Comparison of ENCODE assay signal across 14 cellular contexts in the genomic region with DNA sequence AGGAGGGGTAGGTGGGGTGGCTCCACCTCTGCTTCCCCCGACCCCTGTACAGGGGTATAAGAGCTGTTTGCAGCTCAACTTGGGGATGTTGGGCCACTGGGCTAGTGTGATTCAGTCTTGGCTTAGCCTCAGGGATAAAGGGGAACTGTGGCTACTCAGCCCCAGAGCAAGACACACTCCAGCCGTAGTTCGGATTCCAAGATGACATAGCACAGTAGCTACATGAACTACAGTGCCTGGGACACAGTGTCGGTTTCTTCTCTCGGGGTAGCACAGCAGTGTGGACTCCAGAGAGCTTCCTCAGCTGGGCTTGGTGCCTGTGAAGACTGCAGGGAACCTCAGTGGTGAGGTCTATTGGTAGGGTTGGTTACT.
"Had no signal": no experiment of that assay in that cellular context is flagged by ENCODE, and none has a peak within 500 bp of the region (broad histone marks: within the 10 kb centered on the region; RNA-seq: fewer than 3 reads in every experiment).

No MANE protein-coding gene starts in this region.

- H3K9me3 ChIP-seq: ascending aorta, esophagus squamous epithelium, heart left ventricle, testis had no signal

- H3K27me3 Mint-ChIP-seq: activated CD4-positive, alpha-beta memory T cell treated with anti-CD3 and anti-CD28 coated beads, Interleukin-2, amount 10 ng/mL, durations not matched to agents 7 days and 5 days; activated naive CD8-positive, alpha-beta T cell treated with anti-CD3 and anti-CD28 coated beads, Interleukin-2, amount 10 ng/mL, durations not matched to agents 7 days and 5 days; memory B cell; stimulated activated naive CD8-positive, alpha-beta T cell treated with anti-CD3 and anti-CD28 coated beads, Interleukin-15, Interleukin-2, amounts not matched to agents 100 ng/mL and 50 ng/mL, for 24 hours had no signal

- H3K4me1 Mint-ChIP-seq: activated CD4-positive, alpha-beta memory T cell treated with anti-CD3 and anti-CD28 coated beads, Interleukin-2, amount 10 ng/mL, durations not matched to agents 7 days and 5 days; activated naive CD8-positive, alpha-beta T cell treated with anti-CD3 and anti-CD28 coated beads, Interleukin-2, amount 10 ng/mL, durations not matched to agents 7 days and 5 days; nephron had no signal

- H3K9me3 Mint-ChIP-seq: activated CD4-positive, alpha-beta memory T cell treated with anti-CD3 and anti-CD28 coated beads, Interleukin-2, amount 10 ng/mL, durations not matched to agents 7 days and 5 days; memory B cell; nephron; stimulated activated naive CD8-positive, alpha-beta T cell treated with anti-CD3 and anti-CD28 coated beads, Interleukin-15, Interleukin-2, amounts not matched to agents 100 ng/mL and 50 ng/mL, for 24 hours had no signal

- H3K27ac ChIP-seq: ascending aorta, esophagus squamous epithelium, heart left ventricle, testis, VCaP had no signal

- H3K4me1 ChIP-seq: ascending aorta, esophagus squamous epithelium, heart left ventricle, testis had no signal

- H3K4me3 Mint-ChIP-seq: activated CD4-positive, alpha-beta memory T cell treated with anti-CD3 and anti-CD28 coated beads, Interleukin-2, amount 10 ng/mL, durations not matched to agents 7 days and 5 days; activated naive CD8-positive, alpha-beta T cell treated with anti-CD3 and anti-CD28 coated beads, Interleukin-2, amount 10 ng/mL, durations not matched to agents 7 days and 5 days; memory B cell; nephron; stimulated activated naive CD8-positive, alpha-beta T cell treated with anti-CD3 and anti-CD28 coated beads, Interleukin-15, Interleukin-2, amounts not matched to agents 100 ng/mL and 50 ng/mL, for 24 hours had no signal

- H3K27me3 ChIP-seq: ascending aorta, esophagus squamous epithelium, heart left ventricle, testis had no signal

- DNase-seq: activated CD4-positive, alpha-beta memory T cell treated with anti-CD3 and anti-CD28 coated beads, Interleukin-2, amount 10 ng/mL, durations not matched to agents 7 days and 5 days; activated gamma-delta T cell treated with Interleukin-2 at 50 U/mL for 16 hours; activated naive CD8-positive, alpha-beta T cell treated with anti-CD3 and anti-CD28 coated beads, Interleukin-2, amount 10 ng/mL, durations not matched to agents 7 days and 5 days; activated T-cell treated with anti-CD3 and anti-CD28 coated beads, Interleukin-2, amount 50 U/mL, for 48 hours; esophagus squamous epithelium; heart left ventricle; stimulated activated CD4-positive, alpha-beta T cell treated with anti-CD3 and anti-CD28 coated beads, Interleukin-12 subunit alpha, Interleukin-12 subunit beta, amount 100 ng/mL, for 4 hours; stimulated activated CD4-positive, alpha-beta T cell treated with anti-CD3 and anti-CD28 coated beads, Interleukin-2, amount 100 ng/mL, for 48 hours; testis had no signal

- H3K27ac Mint-ChIP-seq: activated CD4-positive, alpha-beta memory T cell treated with anti-CD3 and anti-CD28 coated beads, Interleukin-2, amount 10 ng/mL, durations not matched to agents 7 days and 5 days; activated naive CD8-positive, alpha-beta T cell treated with anti-CD3 and anti-CD28 coated beads, Interleukin-2, amount 10 ng/mL, durations not matched to agents 7 days and 5 days; memory B cell; nephron; stimulated activated naive CD8-positive, alpha-beta T cell treated with anti-CD3 and anti-CD28 coated beads, Interleukin-15, Interleukin-2, amounts not matched to agents 100 ng/mL and 50 ng/mL, for 24 hours had no signal

- H3K4me3 ChIP-seq: ascending aorta, esophagus squamous epithelium, heart left ventricle, testis had no signal
